8 cellular contexts compared by ENCODE assay signal in genomic region chr9:133184971-133185370, GRCh38. TPM values are rescaled to one million over a fixed set of nuclear protein-coding genes. Genes with fewer than 3 reads are reported as not detected.
A peak's percentile ranks its signal among the peaks of the same experiment; 100 is the strongest.
DNase-seq lines count a peak whose midpoint lies in the region; ATAC-seq and TF ChIP-seq lines count a peak whose summit lies in the region.

No MANE protein-coding gene starts in this region.

- H3K4me1 ChIP-seq in heart left ventricle = peaks cover 0 to 12% (median 0%) of the 10 kb centered on the region in 12 donors
- H3K4me1 ChIP-seq in neuronal stem cell (ENCODE audit: control insufficient read depth in 2 of 2, insufficient read depth in 1 of 2, low read depth in 1 of 2, low read length in 2 of 2) = peaks cover 0 to 2% of the 10 kb centered on the region in 2 donors

- H3K4me3 ChIP-seq in heart left ventricle = no peak overlapping the region
- H3K4me3 ChIP-seq in neuronal stem cell (ENCODE audit: low read length in 2 of 2) = no peak overlapping the region

- no peaks in the 10 kb centered on the region for H3K36me3 Mint-ChIP-seq in activated naive CD4-positive, alpha-beta T cell treated with anti-CD3 and anti-CD28 coated beads, Interleukin-2, amount 50 U/mL, for 72 hours

- H3K9me3 ChIP-seq in heart left ventricle (no peaks in the 10 kb centered on the region), neuronal stem cell (replicated peaks in 1 of 2; ENCODE audit: control insufficient read depth in 2 of 2, insufficient read depth in 1 of 2, low read depth in 1 of 2, low read length in 2 of 2) (no peaks in the 10 kb centered on the region)

- TF ChIP-seq POLR2A in heart left ventricle (IDR thresholded peaks at IDR 0.05) = no peak

- H2BK12ac ChIP-seq in neuronal stem cell (ENCODE audit: low read length) = no peak overlapping the region

- H3K9me3 Mint-ChIP-seq in activated naive CD4-positive, alpha-beta T cell treated with anti-CD3 and anti-CD28 coated beads, Interleukin-2, amount 50 U/mL, for 72 hours = no peaks in the 10 kb centered on the region

- no peak overlapping the region for H3K4me2 ChIP-seq in neuronal stem cell (ENCODE audit: insufficient read depth, low read length, poor library complexity, severe bottlenecking)

- H3K14ac ChIP-seq in neuronal stem cell (ENCODE audit: low read length) = no peak overlapping the region

- no peak overlapping the region for H3K27ac ChIP-seq in heart left ventricle
- no peak overlapping the region for H3K27ac ChIP-seq in neuronal stem cell (replicated peaks; ENCODE audit: low read length)

- no peak overlapping the region for H2AK5ac ChIP-seq in neuronal stem cell (ENCODE audit: low read depth, low read length)

- no peak overlapping the region for H3K27ac Mint-ChIP-seq in activated naive CD4-positive, alpha-beta T cell treated with anti-CD3 and anti-CD28 coated beads, Interleukin-2, amount 50 U/mL, for 72 hours

- 8 to 16% (median 11%) methylated on average over 7 of the region's 8 CpGs for WGBS in heart left ventricle, 4 donors
- no CpG with 5 or more reads among the region's 8 CpGs for WGBS in neuronal stem cell (ENCODE audit: extremely low coverage in 2 of 2, insufficient read length in 2 of 2, insufficient replicate concordance in 1 of 2), 2 donors

- peak; percentile 41 to 79 (median 61) for TF ChIP-seq CTCF in heart left ventricle (IDR thresholded peaks at IDR 0.05)

- no peak overlapping the region for H3K23ac ChIP-seq in neuronal stem cell (ENCODE audit: low read depth, low read length, poor library complexity)

- no peak overlapping the region for H2AFZ ChIP-seq in neuronal stem cell (ENCODE audit: low read length)

- ATAC-seq in activated naive CD4-positive, alpha-beta T cell treated with anti-CD3 and anti-CD28 coated beads, Interleukin-2, amount 50 U/mL, for 72 hours = peak; percentile 75 to 77
- ATAC-seq in heart left ventricle (peak in 3 of 4 donors; percentile 65 to 88 (median 81)), HG03196 (IDR thresholded peaks at IDR 0.05; ENCODE audit: unreplicated experiment) (no peak)

- no peak overlapping the region for H2BK15ac ChIP-seq in neuronal stem cell (ENCODE audit: low read length)

- H4K91ac ChIP-seq in neuronal stem cell (ENCODE audit: low read depth, low read length, poor library complexity) = no peak overlapping the region

- H3K9ac ChIP-seq in neuronal stem cell (ENCODE audit: low read depth, low read length, poor library complexity) = no peak overlapping the region

- H3K79me1 ChIP-seq in neuronal stem cell (ENCODE audit: low read depth, low read length) = no peaks in the 10 kb centered on the region

- no peak overlapping the region for H2BK5ac ChIP-seq in neuronal stem cell (ENCODE audit: low read length)

- H3K27me3 ChIP-seq in heart left ventricle (peaks cover 0 to 12% (median 0%) of the 10 kb centered on the region in 9 donors), neuronal stem cell (ENCODE audit: control insufficient read depth in 3 of 3, insufficient read depth in 3 of 3, low read depth in 1 of 3, low read length in 3 of 3) (peaks cover 0 to 44% (median 26%) of the 10 kb centered on the region in 3 experiments)

- no peak overlapping the region for H2BK120ac ChIP-seq in neuronal stem cell (ENCODE audit: low read depth, low read length)

- H3K18ac ChIP-seq in neuronal stem cell (ENCODE audit: low read length) = no peak overlapping the region

- no peak overlapping the region for H3K4ac ChIP-seq in neuronal stem cell (ENCODE audit: low read length)

- no peak overlapping the region for H4K8ac ChIP-seq in neuronal stem cell (ENCODE audit: low read depth, low read length)

- no peaks in the 10 kb centered on the region for H3K36me3 ChIP-seq in heart left ventricle
- H3K36me3 ChIP-seq in neuronal stem cell (replicated peaks in 1 of 2; ENCODE audit: control insufficient read depth in 2 of 2, insufficient read depth in 2 of 2, low read length in 2 of 2) = no peaks in the 10 kb centered on the region

- DNase-seq in D341Med (ENCODE audit: low spot score) = peak; percentile 59
- peak; percentile 56 for DNase-seq in HPDE6-E6E7 (ENCODE audit: extremely low spot score)
- peak; percentile 49 for DNase-seq in NCI-H82 (lab: John Stamatoyannopoulos, UW)
- DNase-seq in activated naive CD4-positive, alpha-beta T cell treated with anti-CD3 and anti-CD28 coated beads, Interleukin-2, amount 50 U/mL, for 72 hours (ENCODE audit: low spot score in 2 of 2) = peak in 1 of 2 donors; percentile 54
- peak in 2 of 5 donors; percentile 43 to 49 for DNase-seq in heart left ventricle
- peak; percentile 40 for DNase-seq in retina
- no peak for DNase-seq in neuronal stem cell (ENCODE audit: low spot score)

- intact Hi-C loops in heart left ventricle (cut with DNase I) = loop anchor here (1.0 to 10.0 kb wide), 16 partner anchors 47 to 542 kb away; partner anchors contain the start of gene ABO (in 6 of the 10)

RNA-seq across cellular contexts. Expression of gene GBGT1, which starts 21.3 kb away (rescaled TPM):
- total RNA-seq in activated naive CD4-positive, alpha-beta T cell treated with anti-CD3 and anti-CD28 coated beads, Interleukin-2, amount 50 U/mL, for 72 hours = 1 to 10 TPM; 3.1 to 7.3 TPM
- total RNA-seq in heart left ventricle = 10 to 100 TPM in 2 of 9 donors, 1 to 10 TPM in 7; 4.6 to 22.5 (median 7.1) TPM
- 1 to 10 TPM; 5.4 to 7.0 TPM for polyA plus RNA-seq in heart left ventricle
- polyA plus RNA-seq in neuronal stem cell (2013, experiment 1 of 2) = 2.2 TPM
- polyA plus RNA-seq in neuronal stem cell (2013, experiment 2 of 2) = 1.8 TPM

RNA-seq across cellular contexts. Expression of gene OBP2B, which starts 24.1 kb away (rescaled TPM):
- total RNA-seq in activated naive CD4-positive, alpha-beta T cell treated with anti-CD3 and anti-CD28 coated beads, Interleukin-2, amount 50 U/mL, for 72 hours = not detected
- total RNA-seq in heart left ventricle = not detected
- polyA plus RNA-seq in heart left ventricle = under 1 TPM in 1 of 2 donors, not detected in 1; 0.38 TPM
- not detected for polyA plus RNA-seq in neuronal stem cell (2013, experiment 1 of 2)
- polyA plus RNA-seq in neuronal stem cell (2013, experiment 2 of 2) = not detected
